Comparison of ENCODE assay signal across 18 cellular contexts in genomic region chr9:13758876-13759275, GRCh38.
DNase-seq lines count a peak whose midpoint lies in the region; ATAC-seq and TF ChIP-seq lines count a peak whose summit lies in the region.
"Had no signal": no experiment of that assay in that cellular context is flagged by ENCODE, and none has a peak within 500 bp of the region (broad histone marks: within the 10 kb centered on the region; RNA-seq: fewer than 3 reads in every experiment).

No MANE protein-coding gene starts in this region.

- intact Hi-C loops in left cardiac atrium (cut with DNase I): no loop called here
- intact Hi-C loops in mucosa of descending colon (cut with DNase I, micrococcal nuclease): no loop called here

- H3K4me3 ChIP-seq in BLaER1 (no peak overlapping the region), mucosa of descending colon (no peak overlapping the region)
- H3K4me3 ChIP-seq: PC-9 had no signal

- no peaks in the 10 kb centered on the region for H3K36me3 Mint-ChIP-seq in nephron progenitor cell (ENCODE audit: low read depth)

- peaks cover 20% of the 10 kb centered on the region for H3K4me1 ChIP-seq in BLaER1
- no peaks in the 10 kb centered on the region for H3K4me1 ChIP-seq in mucosa of descending colon (ENCODE audit: low read depth)

- H3K9me3 Mint-ChIP-seq in nephron progenitor cell: no peaks in the 10 kb centered on the region

- H3K4me2 ChIP-seq in BLaER1: peak overlapping the region; percentile 35
- H3K4me2 ChIP-seq: PC-9 had no signal

- H3K27ac Mint-ChIP-seq in nephron progenitor cell: peak overlapping the region; percentile 52
- H3K27ac Mint-ChIP-seq: CD4-positive, alpha-beta T cell had no signal

- peak; percentile 30 to 76 for ATAC-seq in left cardiac atrium
- no peak for ATAC-seq in mucosa of descending colon
- ATAC-seq: SK-N-SH treated with all-trans-retinoic acid at 6 μM for 48 hours had no signal

- no peak for TF ChIP-seq CTCF in nephron progenitor cell (IDR thresholded peaks at IDR 0.05)
- TF ChIP-seq CTCF in mucosa of descending colon (IDR thresholded peaks at IDR 0.05): no peak

- H3K4me3 Mint-ChIP-seq in nephron progenitor cell: no peak overlapping the region
- H3K4me3 Mint-ChIP-seq: CD4-positive, alpha-beta T cell had no signal

- H3K36me3 ChIP-seq in BLaER1: no peaks in the 10 kb centered on the region
- H3K36me3 ChIP-seq in mucosa of descending colon (ENCODE audit: low read depth): no peaks in the 10 kb centered on the region

- H3K27ac ChIP-seq in BLaER1: peak overlapping the region; percentile 27; the same call in 1 of the 2 replicates
- H3K27ac ChIP-seq: PC-9 had no signal

- no peaks in the 10 kb centered on the region for H3K9me3 ChIP-seq in BLaER1
- H3K9me3 ChIP-seq in mucosa of descending colon: no peaks in the 10 kb centered on the region

- no peaks in the 10 kb centered on the region for H4K20me1 ChIP-seq in BLaER1

- H3K9ac ChIP-seq in BLaER1: no peak overlapping the region

- no peaks in the 10 kb centered on the region for H3K27me3 ChIP-seq in BLaER1

- H3K27me3 Mint-ChIP-seq in nephron progenitor cell (ENCODE audit: low read depth, poor library complexity): peaks cover 3% of the 10 kb centered on the region
- H3K27me3 Mint-ChIP-seq: CD4-positive, alpha-beta T cell had no signal

- peaks cover 28% of the 10 kb centered on the region for H3K4me1 Mint-ChIP-seq in nephron progenitor cell

- DNase-seq in NCI-H1694 treated with DMSO at 0.1 percent for 48 hours (lab: John Stamatoyannopoulos, UW) (peak; percentile 11), left cardiac atrium (peak; percentile 48), nephron progenitor cell (peak; percentile 10), NCI-H510A (lab: John Stamatoyannopoulos, UW) (no peak), NCI-H1092 (lab: John Stamatoyannopoulos, UW) (no peak), NCI-H345 treated with DMSO at 0.1 percent for 48 hours (lab: John Stamatoyannopoulos, UW; ENCODE audit: unreplicated experiment) (no peak), mucosa of descending colon (no peak)
- DNase-seq: CD4-positive, alpha-beta T cell; DND-41; GOT3; KG1; NCI-H1105 treated with DMSO at 0.1 percent for 48 hours; NCI-H2029; NCI-H2171 treated with DMSO at 0.1 percent for 48 hours; NCI-H526; PC-9 had no signal

Comparison
In these comparisons a context has a peak if more than half of its experiments do, and no peak if none do; other contexts are left out.
1. DNase-seq: peak in NCI-H1694 treated with DMSO at 0.1 percent for 48 hours (single experiment), left cardiac atrium (single experiment) and nephron progenitor cell (single experiment); none in NCI-H510A (single experiment), NCI-H1092 (single experiment), NCI-H345 treated with DMSO at 0.1 percent for 48 hours (single experiment) and mucosa of descending colon (0 of 3).